2 cellular contexts compared by ENCODE assay signal in the genomic region with DNA sequence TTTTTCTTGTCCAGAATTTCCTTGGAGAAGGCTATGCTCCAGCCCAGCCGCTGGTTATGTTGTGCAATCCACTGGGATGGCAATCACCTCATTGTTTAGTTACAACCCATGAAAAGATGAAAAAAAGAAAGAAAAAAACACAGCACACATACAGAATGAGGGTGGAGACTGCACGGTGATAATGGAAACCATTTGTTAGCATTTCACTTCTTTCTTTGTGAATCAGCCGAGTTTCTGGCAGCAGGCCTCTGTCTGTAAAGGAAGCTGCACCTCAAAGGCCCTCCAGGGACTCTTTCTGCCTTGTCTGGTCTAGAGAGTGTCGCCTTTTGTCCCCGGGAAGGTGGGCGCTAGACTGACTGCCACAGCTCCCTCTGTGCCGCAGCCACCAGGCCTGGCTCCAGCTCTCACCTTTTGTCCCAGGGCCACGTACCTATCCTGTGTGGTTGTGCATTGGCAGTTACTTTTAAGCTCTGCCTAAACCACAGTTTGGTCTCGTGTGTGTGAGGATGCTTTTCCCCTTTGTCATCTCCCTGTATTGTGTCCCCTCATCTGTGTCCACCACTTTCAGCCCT.
TF ChIP-seq lines count a peak whose summit lies in the region.

No MANE protein-coding gene starts in this region.

TF ChIP-seq in Ishikawa, 13 proteins besides CTCF, POLR2A, EP300 and RAD21:
- TF ChIP-seq, protein P1, sequence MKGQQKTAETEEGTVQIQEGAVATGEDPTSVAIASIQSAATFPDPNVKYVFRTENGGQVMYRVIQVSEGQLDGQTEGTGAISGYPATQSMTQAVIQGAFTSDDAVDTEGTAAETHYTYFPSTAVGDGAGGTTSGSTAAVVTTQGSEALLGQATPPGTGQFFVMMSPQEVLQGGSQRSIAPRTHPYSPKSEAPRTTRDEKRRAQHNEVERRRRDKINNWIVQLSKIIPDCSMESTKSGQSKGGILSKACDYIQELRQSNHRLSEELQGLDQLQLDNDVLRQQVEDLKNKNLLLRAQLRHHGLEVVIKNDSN (IDR thresholded peaks at IDR 0.05): no peak
- TF ChIP-seq CEBPB (IDR thresholded peaks at IDR 0.05): peak; percentile 50

TF ChIP-seq in HepG2, 621 proteins besides CTCF, POLR2A, EP300 and RAD21:
- TF ChIP-seq, protein P2, sequence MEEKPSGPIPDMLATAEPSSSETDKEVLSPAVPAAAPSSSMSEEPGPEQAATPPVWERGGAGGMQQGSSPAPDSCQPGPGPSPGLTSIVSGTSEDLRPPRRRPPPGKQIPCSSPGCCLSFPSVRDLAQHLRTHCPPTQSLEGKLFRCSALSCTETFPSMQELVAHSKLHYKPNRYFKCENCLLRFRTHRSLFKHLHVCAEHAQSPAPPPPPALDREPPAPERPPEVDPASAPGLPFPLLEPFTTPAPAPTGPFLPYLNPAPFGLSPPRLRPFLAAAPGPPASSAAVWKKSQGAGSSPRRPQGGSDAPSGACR (CRISPR knock-in tag; IDR thresholded peaks at IDR 0.05): no peak
- TF ChIP-seq, protein P3, sequence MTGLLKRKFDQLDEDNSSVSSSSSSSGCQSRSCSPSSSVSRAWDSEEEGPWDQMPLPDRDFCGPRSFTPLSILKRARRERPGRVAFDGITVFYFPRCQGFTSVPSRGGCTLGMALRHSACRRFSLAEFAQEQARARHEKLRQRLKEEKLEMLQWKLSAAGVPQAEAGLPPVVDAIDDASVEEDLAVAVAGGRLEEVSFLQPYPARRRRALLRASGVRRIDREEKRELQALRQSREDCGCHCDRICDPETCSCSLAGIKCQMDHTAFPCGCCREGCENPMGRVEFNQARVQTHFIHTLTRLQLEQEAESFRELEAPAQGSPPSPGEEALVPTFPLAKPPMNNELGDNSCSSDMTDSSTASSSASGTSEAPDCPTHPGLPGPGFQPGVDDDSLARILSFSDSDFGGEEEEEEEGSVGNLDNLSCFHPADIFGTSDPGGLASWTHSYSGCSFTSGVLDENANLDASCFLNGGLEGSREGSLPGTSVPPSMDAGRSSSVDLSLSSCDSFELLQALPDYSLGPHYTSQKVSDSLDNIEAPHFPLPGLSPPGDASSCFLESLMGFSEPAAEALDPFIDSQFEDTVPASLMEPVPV (CRISPR knock-in tag; IDR thresholded peaks at IDR 0.05): no peak
- no peak for TF ChIP-seq NFIC (IDR thresholded peaks at IDR 0.05; ENCODE audit: low read length)
- no peak for TF ChIP-seq JARID2 (CRISPR knock-in tag; IDR thresholded peaks at IDR 0.05; ENCODE audit: insufficient replicate concordance)
- TF ChIP-seq ZNF543 (CRISPR knock-in tag; IDR thresholded peaks at IDR 0.05): no peak
- no peak for TF ChIP-seq ZNF207 (IDR thresholded peaks at IDR 0.05; ENCODE audit: borderline replicate concordance)
- TF ChIP-seq, protein P4, sequence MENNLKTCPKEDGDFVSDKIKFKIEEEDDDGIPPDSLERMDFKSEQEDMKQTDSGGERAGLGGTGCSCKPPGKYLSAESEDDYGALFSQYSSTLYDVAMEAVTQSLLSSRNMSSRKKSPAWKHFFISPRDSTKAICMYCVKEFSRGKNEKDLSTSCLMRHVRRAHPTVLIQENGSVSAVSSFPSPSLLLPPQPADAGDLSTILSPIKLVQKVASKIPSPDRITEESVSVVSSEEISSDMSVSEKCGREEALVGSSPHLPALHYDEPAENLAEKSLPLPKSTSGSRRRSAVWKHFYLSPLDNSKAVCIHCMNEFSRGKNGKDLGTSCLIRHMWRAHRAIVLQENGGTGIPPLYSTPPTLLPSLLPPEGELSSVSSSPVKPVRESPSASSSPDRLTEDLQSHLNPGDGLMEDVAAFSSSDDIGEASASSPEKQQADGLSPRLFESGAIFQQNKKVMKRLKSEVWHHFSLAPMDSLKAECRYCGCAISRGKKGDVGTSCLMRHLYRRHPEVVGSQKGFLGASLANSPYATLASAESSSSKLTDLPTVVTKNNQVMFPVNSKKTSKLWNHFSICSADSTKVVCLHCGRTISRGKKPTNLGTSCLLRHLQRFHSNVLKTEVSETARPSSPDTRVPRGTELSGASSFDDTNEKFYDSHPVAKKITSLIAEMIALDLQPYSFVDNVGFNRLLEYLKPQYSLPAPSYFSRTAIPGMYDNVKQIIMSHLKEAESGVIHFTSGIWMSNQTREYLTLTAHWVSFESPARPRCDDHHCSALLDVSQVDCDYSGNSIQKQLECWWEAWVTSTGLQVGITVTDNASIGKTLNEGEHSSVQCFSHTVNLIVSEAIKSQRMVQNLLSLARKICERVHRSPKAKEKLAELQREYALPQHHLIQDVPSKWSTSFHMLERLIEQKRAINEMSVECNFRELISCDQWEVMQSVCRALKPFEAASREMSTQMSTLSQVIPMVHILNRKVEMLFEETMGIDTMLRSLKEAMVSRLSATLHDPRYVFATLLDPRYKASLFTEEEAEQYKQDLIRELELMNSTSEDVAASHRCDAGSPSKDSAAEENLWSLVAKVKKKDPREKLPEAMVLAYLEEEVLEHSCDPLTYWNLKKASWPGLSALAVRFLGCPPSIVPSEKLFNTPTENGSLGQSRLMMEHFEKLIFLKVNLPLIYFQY (CRISPR knock-in tag; IDR thresholded peaks at IDR 0.05; ENCODE audit: borderline replicate concordance): no peak
- TF ChIP-seq, protein P5, sequence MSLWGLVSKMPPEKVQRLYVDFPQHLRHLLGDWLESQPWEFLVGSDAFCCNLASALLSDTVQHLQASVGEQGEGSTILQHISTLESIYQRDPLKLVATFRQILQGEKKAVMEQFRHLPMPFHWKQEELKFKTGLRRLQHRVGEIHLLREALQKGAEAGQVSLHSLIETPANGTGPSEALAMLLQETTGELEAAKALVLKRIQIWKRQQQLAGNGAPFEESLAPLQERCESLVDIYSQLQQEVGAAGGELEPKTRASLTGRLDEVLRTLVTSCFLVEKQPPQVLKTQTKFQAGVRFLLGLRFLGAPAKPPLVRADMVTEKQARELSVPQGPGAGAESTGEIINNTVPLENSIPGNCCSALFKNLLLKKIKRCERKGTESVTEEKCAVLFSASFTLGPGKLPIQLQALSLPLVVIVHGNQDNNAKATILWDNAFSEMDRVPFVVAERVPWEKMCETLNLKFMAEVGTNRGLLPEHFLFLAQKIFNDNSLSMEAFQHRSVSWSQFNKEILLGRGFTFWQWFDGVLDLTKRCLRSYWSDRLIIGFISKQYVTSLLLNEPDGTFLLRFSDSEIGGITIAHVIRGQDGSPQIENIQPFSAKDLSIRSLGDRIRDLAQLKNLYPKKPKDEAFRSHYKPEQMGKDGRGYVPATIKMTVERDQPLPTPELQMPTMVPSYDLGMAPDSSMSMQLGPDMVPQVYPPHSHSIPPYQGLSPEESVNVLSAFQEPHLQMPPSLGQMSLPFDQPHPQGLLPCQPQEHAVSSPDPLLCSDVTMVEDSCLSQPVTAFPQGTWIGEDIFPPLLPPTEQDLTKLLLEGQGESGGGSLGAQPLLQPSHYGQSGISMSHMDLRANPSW (CRISPR knock-in tag; IDR thresholded peaks at IDR 0.05; ENCODE audit: borderline replicate concordance): no peak
- no peak for TF ChIP-seq ZNF44 (CRISPR knock-in tag; IDR thresholded peaks at IDR 0.05)
- no peak for TF ChIP-seq PPARG (CRISPR knock-in tag; conservative IDR thresholded peaks at IDR 0.05)
- TF ChIP-seq, protein P6, sequence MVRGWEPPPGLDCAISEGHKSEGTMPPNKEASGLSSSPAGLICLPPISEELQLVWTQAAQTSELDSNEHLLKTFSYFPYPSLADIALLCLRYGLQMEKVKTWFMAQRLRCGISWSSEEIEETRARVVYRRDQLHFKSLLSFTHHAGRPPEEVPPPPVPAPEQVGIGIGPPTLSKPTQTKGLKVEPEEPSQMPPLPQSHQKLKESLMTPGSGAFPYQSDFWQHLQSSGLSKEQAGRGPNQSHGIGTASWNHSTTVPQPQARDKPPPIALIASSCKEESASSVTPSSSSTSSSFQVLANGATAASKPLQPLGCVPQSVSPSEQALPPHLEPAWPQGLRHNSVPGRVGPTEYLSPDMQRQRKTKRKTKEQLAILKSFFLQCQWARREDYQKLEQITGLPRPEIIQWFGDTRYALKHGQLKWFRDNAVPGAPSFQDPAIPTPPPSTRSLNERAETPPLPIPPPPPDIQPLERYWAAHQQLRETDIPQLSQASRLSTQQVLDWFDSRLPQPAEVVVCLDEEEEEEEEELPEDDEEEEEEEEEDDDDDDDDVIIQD (CRISPR knock-in tag; IDR thresholded peaks at IDR 0.05; ENCODE audit: low read depth): no peak
- TF ChIP-seq TBL1XR1 (IDR thresholded peaks at IDR 0.05; ENCODE audit: borderline replicate concordance, low read length, partially characterized antibody): no peak
- no peak for TF ChIP-seq ZKSCAN8 (CRISPR knock-in tag; IDR thresholded peaks at IDR 0.05; ENCODE audit: borderline replicate concordance)
- no peak for TF ChIP-seq ZNF672 (CRISPR knock-in tag; IDR thresholded peaks at IDR 0.05)
- no peak for TF ChIP-seq POLR2AphosphoS5 (IDR thresholded peaks at IDR 0.05; ENCODE audit: low read depth, low read length)
- TF ChIP-seq ZNF251 (CRISPR knock-in tag; IDR thresholded peaks at IDR 0.05): no peak
- TF ChIP-seq NONO (IDR thresholded peaks at IDR 0.05): no peak
- no peak for TF ChIP-seq NONO (CRISPR knock-in tag; conservative IDR thresholded peaks at IDR 0.05)
- TF ChIP-seq, protein P7, sequence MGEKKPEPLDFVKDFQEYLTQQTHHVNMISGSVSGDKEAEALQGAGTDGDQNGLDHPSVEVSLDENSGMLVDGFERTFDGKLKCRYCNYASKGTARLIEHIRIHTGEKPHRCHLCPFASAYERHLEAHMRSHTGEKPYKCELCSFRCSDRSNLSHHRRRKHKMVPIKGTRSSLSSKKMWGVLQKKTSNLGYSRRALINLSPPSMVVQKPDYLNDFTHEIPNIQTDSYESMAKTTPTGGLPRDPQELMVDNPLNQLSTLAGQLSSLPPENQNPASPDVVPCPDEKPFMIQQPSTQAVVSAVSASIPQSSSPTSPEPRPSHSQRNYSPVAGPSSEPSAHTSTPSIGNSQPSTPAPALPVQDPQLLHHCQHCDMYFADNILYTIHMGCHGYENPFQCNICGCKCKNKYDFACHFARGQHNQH (CRISPR knock-in tag; IDR thresholded peaks at IDR 0.05): no peak
- no peak for TF ChIP-seq AGO1 (IDR thresholded peaks at IDR 0.05; ENCODE audit: low read depth, low read length, poor library complexity, severe bottlenecking)
- no peak for TF ChIP-seq ZNF562 (CRISPR knock-in tag; IDR thresholded peaks at IDR 0.05; ENCODE audit: borderline replicate concordance)
